In the genomic region with DNA sequence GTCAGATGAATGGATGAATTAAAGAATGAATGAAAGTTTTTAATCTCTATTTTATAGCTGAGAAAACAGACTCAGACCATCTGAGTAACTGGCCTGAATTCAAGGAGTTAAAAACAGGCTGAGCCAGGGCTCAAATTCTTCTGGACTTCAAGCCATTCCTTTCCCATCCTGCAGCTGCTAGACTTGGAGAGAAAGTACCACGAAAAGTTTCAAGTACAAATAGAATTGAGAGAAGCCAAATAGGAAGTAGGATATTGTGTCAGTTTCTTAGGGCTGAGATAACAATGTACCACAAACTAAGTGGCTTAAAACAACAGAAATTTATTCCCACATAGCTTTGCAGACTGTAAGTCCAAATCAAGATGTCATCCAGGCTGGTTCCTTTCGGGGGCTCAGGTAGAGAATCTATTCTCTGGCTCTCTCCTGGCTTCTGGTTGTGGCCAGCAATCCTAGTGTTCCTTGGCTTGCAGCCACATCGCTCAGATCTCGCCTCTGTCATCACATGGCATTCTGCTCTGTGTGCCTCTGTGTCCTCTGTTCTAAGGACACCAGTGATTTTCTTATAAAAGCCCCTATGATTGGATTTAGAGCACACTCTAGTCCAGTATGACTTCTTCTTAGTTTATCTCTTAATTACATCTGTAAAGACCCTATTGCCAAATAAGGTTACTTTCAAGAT, we compare ENCODE assay signal across 17 cellular contexts. TPM values are rescaled to one million over a fixed set of nuclear protein-coding genes. Genes with fewer than 3 reads are reported as not detected.
A peak's percentile ranks its signal among the peaks of the same experiment; 100 is the strongest.
DNase-seq lines count a peak whose midpoint lies in the region; ATAC-seq and TF ChIP-seq lines count a peak whose summit lies in the region.
"Had no signal": no experiment of that assay in that cellular context is flagged by ENCODE, and none has a peak within 500 bp of the region (broad histone marks: within the 10 kb centered on the region; RNA-seq: fewer than 3 reads in every experiment).

No MANE protein-coding gene starts in this region.

- TF ChIP-seq CTCF in SK-N-SH (IDR thresholded peaks at IDR 0.05) (no peak), mammary epithelial cell (conservative IDR thresholded peaks at IDR 0.05 in 1 of 2, IDR thresholded peaks at IDR 0.05 in 1 of 2; ENCODE audit: extremely low read depth in 1 of 2, insufficient read depth in 1 of 2, low read depth in 1 of 2, low read length in 2 of 2) (no peak), right atrium auricular region (IDR thresholded peaks at IDR 0.05) (no peak), transverse colon (IDR thresholded peaks at IDR 0.05) (no peak)

- POLR2A ChIA-PET in SK-N-SH (lab: Yijun Ruan, JAX) = no interaction called here

- H4K20me1 ChIP-seq in SK-N-SH (ENCODE audit: insufficient read depth) (no peaks in the 10 kb centered on the region), mammary epithelial cell (ENCODE audit: insufficient read depth, low read length) (no peaks in the 10 kb centered on the region)

- DNase-seq in SK-N-SH = peak; percentile 17
- DNase-seq in mammary epithelial cell = no peak
- DNase-seq in right atrium auricular region (ENCODE audit: low spot score) = no peak
- peak; percentile 44 for DNase-seq in transverse colon
- DNase-seq in HAP-1 (ENCODE audit: low spot score in 2 of 2) = no peak
- DNase-seq: activated CD8-positive, alpha-beta T cell treated with anti-CD3 and anti-CD28 coated beads, Interleukin-2, amount 10 ng/mL, durations not matched to agents 7 days and 5 days; activated effector memory CD4-positive, alpha-beta T cell treated with Interleukin-2 at 50 U/mL for 16 hours; NCI-H146; NCI-H510A treated with DMSO at 0.1 percent for 48 hours; stimulated activated CD4-positive, alpha-beta T cell treated with anti-CD3 and anti-CD28 coated beads, Interleukin-12 subunit alpha, Interleukin-12 subunit beta, amount 100 ng/mL, for 4 hours; testis had no signal

- H3K9me2 ChIP-seq in SK-N-SH = no peaks in the 10 kb centered on the region

- H3K4me1 ChIP-seq in SK-N-SH (ENCODE audit: control insufficient read depth in 1 of 2, insufficient read depth in 2 of 2, low read depth in 1 of 2, low read length in 1 of 2) (no peaks in the 10 kb centered on the region; a peak in 1 of 4 replicates), mammary epithelial cell (ENCODE audit: insufficient read depth, low read length) (peaks cover 4% of the 10 kb centered on the region), right atrium auricular region (peaks cover 0 to 20% of the 10 kb centered on the region in 2 donors), transverse colon (peaks cover 4 to 55% (median 20%) of the 10 kb centered on the region in 4 donors), HAP-1 (peaks cover 24% of the 10 kb centered on the region)
- H3K4me1 ChIP-seq: testis had no signal

- H3K9ac ChIP-seq in SK-N-SH (no peak overlapping the region), mammary epithelial cell (ENCODE audit: insufficient read depth, low read length) (no peak overlapping the region)

- peaks cover 9% of the 10 kb centered on the region for H3F3A ChIP-seq in SK-N-SH (replicated peaks; ENCODE audit: insufficient read depth)

- H3K27me3 ChIP-seq in SK-N-SH (ENCODE audit: insufficient read depth) (no peaks in the 10 kb centered on the region), mammary epithelial cell (ENCODE audit: insufficient read depth, low read length) (peaks cover 2% of the 10 kb centered on the region), right atrium auricular region (no peaks in the 10 kb centered on the region), transverse colon (no peaks in the 10 kb centered on the region), HAP-1 (ENCODE audit: low read depth) (no peaks in the 10 kb centered on the region)
- H3K27me3 ChIP-seq: cardiac muscle cell, testis had no signal

- BruUV-seq in mammary epithelial cell (replicated peaks; lab: Mats Ljungman, UMichigan) = no TSS peak

- TF ChIP-seq EP300 in SK-N-SH (IDR thresholded peaks at IDR 0.05; ENCODE audit: borderline replicate concordance in 1 of 2, low read depth in 1 of 2, low read length in 1 of 2) (no peak), transverse colon (IDR thresholded peaks at IDR 0.05; ENCODE audit: low read depth) (no peak)

- 26% methylated on average over 4 of the region's 4 CpGs for WGBS in SK-N-SH (ENCODE audit: low lambda C conversion rate)
- WGBS in mammary epithelial cell (ENCODE audit: low coverage, missing lambda C conversion rate) = 21% methylated on average over 4 of the region's 4 CpGs
- 30 to 43% methylated on average over 4 of the region's 4 CpGs for WGBS in transverse colon (ENCODE audit: low coverage in 1 of 2), 2 donors

- dilution Hi-C loops in mammary epithelial cell (cut with HindIII; ENCODE audit: low sequenced_read_pairs) = no loop called here

- H3K4me2 ChIP-seq in SK-N-SH (no peak overlapping the region), mammary epithelial cell (ENCODE audit: insufficient read depth, low read depth, low read length) (no peak overlapping the region)

- H3K9me3 ChIP-seq in SK-N-SH (no peaks in the 10 kb centered on the region), mammary epithelial cell (replicated peaks; ENCODE audit: insufficient read depth, low read length) (no peaks in the 10 kb centered on the region), right atrium auricular region (no peaks in the 10 kb centered on the region), transverse colon (no peaks in the 10 kb centered on the region), HAP-1 (no peaks in the 10 kb centered on the region)
- H3K9me3 ChIP-seq: testis had no signal

- no peak for TF ChIP-seq RAD21 in SK-N-SH (IDR thresholded peaks at IDR 0.05; ENCODE audit: low read length)

- in situ Hi-C loops in mammary epithelial cell (cut with MboI; ENCODE audit: low sequenced_read_pairs in 2 of 2) (no loop called here), transverse colon (cut with MboI; ENCODE audit: low pct_ligation_motif_present in 1 of 4, low pct_unique_long_range_greater_than_20kb in 1 of 4, low sequenced_read_pairs in 3 of 4) (no loop called here), HAP-1 (cut with MboI; ENCODE audit: low sequenced_read_pairs) (no loop called here)

- intact Hi-C loops in mammary epithelial cell (cut with micrococcal nuclease) = no loop called here
- intact Hi-C loops in transverse colon (cut with DNase I; ENCODE audit: low total_unique reads) = no loop called here

- TF ChIP-seq POLR2A in transverse colon (IDR thresholded peaks at IDR 0.05) = no peak

- CTCF ChIA-PET in SK-N-SH (lab: Yijun Ruan, JAX) = no interaction called here
- CTCF ChIA-PET in mammary epithelial cell (lab: Charles Lee; ENCODE audit: low non-redundant PET) = no interaction called here

- H2AFZ ChIP-seq in SK-N-SH (ENCODE audit: low read depth) (no peak overlapping the region; the same call in 1 of the 2 replicates), mammary epithelial cell (ENCODE audit: low read depth, low read length) (peak overlapping the region; percentile 22)

- no peak overlapping the region for H3K27ac ChIP-seq in SK-N-SH (ENCODE audit: low read depth in 2 of 2, low read length in 1 of 2)
- H3K27ac ChIP-seq in mammary epithelial cell (ENCODE audit: insufficient read depth, low read depth, low read length) = no peak overlapping the region
- peak overlapping the region; percentile 39 to 58 for H3K27ac ChIP-seq in right atrium auricular region
- peak overlapping the region in 3 of 4 donors; percentile 6 to 29 (median 13) for H3K27ac ChIP-seq in transverse colon
- H3K27ac ChIP-seq: cardiac muscle cell, testis had no signal

- H3K36me3 ChIP-seq in SK-N-SH (replicated peaks in 1 of 2; ENCODE audit: control insufficient read depth in 1 of 2, insufficient read depth in 2 of 2, low read length in 1 of 2) (no peaks in the 10 kb centered on the region), mammary epithelial cell (ENCODE audit: insufficient read depth, low read length) (no peaks in the 10 kb centered on the region), right atrium auricular region (no peaks in the 10 kb centered on the region), transverse colon (no peaks in the 10 kb centered on the region), HAP-1 (replicated peaks) (no peaks in the 10 kb centered on the region)
- H3K36me3 ChIP-seq: cardiac muscle cell had no signal

- no peaks in the 10 kb centered on the region for H3K79me2 ChIP-seq in SK-N-SH (ENCODE audit: insufficient read depth)
- no peaks in the 10 kb centered on the region for H3K79me2 ChIP-seq in mammary epithelial cell (ENCODE audit: insufficient read depth, low read length)

- H3K4me3 ChIP-seq in SK-N-SH (ENCODE audit: low read depth in 2 of 2, low read length in 1 of 2) = no peak overlapping the region
- no peak overlapping the region for H3K4me3 ChIP-seq in mammary epithelial cell (replicated peaks in 1 of 3; ENCODE audit: insufficient read depth in 1 of 3, low read depth in 2 of 3, low read length in 3 of 3)
- H3K4me3 ChIP-seq in right atrium auricular region = no peak overlapping the region
- H3K4me3 ChIP-seq in transverse colon = no peak overlapping the region
- H3K4me3 ChIP-seq in HAP-1 = no peak overlapping the region
- H3K4me3 ChIP-seq: cardiac muscle cell, lung, testis had no signal

- ATAC-seq in SK-N-SH treated with all-trans-retinoic acid at 6 μM for 48 hours (no peak), GM19452 (IDR thresholded peaks at IDR 0.05; ENCODE audit: unreplicated experiment) (no peak), HG02938 (IDR thresholded peaks at IDR 0.05; ENCODE audit: unreplicated experiment) (no peak)
- ATAC-seq: activated CD8-positive, alpha-beta T cell treated with anti-CD3 and anti-CD28 coated beads, Interleukin-2, amount 10 ng/mL, durations not matched to agents 7 days and 5 days; esophagus mucosa had no signal

TF ChIP-seq in SK-N-SH, 30 proteins besides CTCF, POLR2A, EP300 and RAD21 (continues in another document):
- TF ChIP-seq FOXM1 (IDR thresholded peaks at IDR 0.05; ENCODE audit: low read depth) = no peak
- TF ChIP-seq RCOR1 (IDR thresholded peaks at IDR 0.05; ENCODE audit: low read length) = no peak
- no peak for TF ChIP-seq FOSL2 (IDR thresholded peaks at IDR 0.05; ENCODE audit: borderline replicate concordance, low read depth)

TF ChIP-seq in SK-N-SH treated with all-trans-retinoic acid at 6 μM for 48 hours, 23 proteins besides CTCF, POLR2A, EP300 and RAD21 (continues in another document):
- no peak for TF ChIP-seq ZNF565 (CRISPR knock-in tag; conservative IDR thresholded peaks at IDR 0.05; ENCODE audit: low read depth)
- no peak for TF ChIP-seq ZFP3 (CRISPR knock-in tag; IDR thresholded peaks at IDR 0.05)
- TF ChIP-seq TCF4 (CRISPR knock-in tag; IDR thresholded peaks at IDR 0.05; ENCODE audit: borderline replicate concordance) = no peak
- no peak for TF ChIP-seq ZNF70 (CRISPR knock-in tag; IDR thresholded peaks at IDR 0.05)
- no peak for TF ChIP-seq ESRRG (CRISPR knock-in tag; IDR thresholded peaks at IDR 0.05)
- TF ChIP-seq SNAI2 (CRISPR knock-in tag; IDR thresholded peaks at IDR 0.05) = no peak
- TF ChIP-seq PPARA (CRISPR knock-in tag; IDR thresholded peaks at IDR 0.05; ENCODE audit: borderline replicate concordance) = no peak
- TF ChIP-seq TOX (CRISPR knock-in tag; IDR thresholded peaks at IDR 0.05; ENCODE audit: borderline replicate concordance) = no peak

RNA-seq across cellular contexts. Expression of gene GOLIM4, which starts 25.6 kb away (rescaled TPM):
- polyA plus RNA-seq in SK-N-SH (2012; rRNA removed) = 38.3 and 42.3 TPM in 2 replicates
- 43.6 and 44.5 TPM in 2 replicates for polyA plus RNA-seq in SK-N-SH (2012; cell fraction: cytosol; rRNA removed)
- polyA plus RNA-seq in SK-N-SH (2012; cell fraction: nucleus; rRNA removed) = 15.9 and 22.9 TPM in 2 replicates
- total RNA-seq in mammary epithelial cell = 10 to 100 TPM; 31.4 to 31.7 TPM
- 23.1 TPM for polyA plus RNA-seq in mammary epithelial cell
- 21.3 TPM for polyA minus RNA-seq in mammary epithelial cell
- total RNA-seq in right atrium auricular region = 10 to 100 TPM; 56.0 to 63.7 TPM
- 100 to 1,000 TPM in 2 of 4 donors, 10 to 100 TPM in 2; 87.2 to 120 (median 101) TPM for total RNA-seq in transverse colon

Comparison
In these comparisons a context has a peak if more than half of its experiments do, and no peak if none do; other contexts are left out.
1. DNase-seq: peak in SK-N-SH (single experiment) and transverse colon (single experiment); none in mammary epithelial cell (single experiment), right atrium auricular region (single experiment) and HAP-1 (0 of 2).
2. H3K27ac ChIP-seq: peak in right atrium auricular region (2 of 2) and transverse colon (3 of 4); none in SK-N-SH (0 of 2) and mammary epithelial cell (single experiment).